ENCODE assay signal across 21 cellular contexts in genomic region chr10:84829121-84829520, GRCh38.
"Had no signal": no experiment of that assay in that cellular context is flagged by ENCODE, and none has a peak within 500 bp of the region (broad histone marks: within the 10 kb centered on the region; RNA-seq: fewer than 3 reads in every experiment).

No MANE protein-coding gene starts in this region.

- DNase-seq: activated CD4-positive, alpha-beta T cell treated with anti-CD3 and anti-CD28 coated beads for 48 hours; activated CD4-positive, alpha-beta T cell treated with anti-CD3 and anti-CD28 coated beads, Interleukin-2, amount 50 U/mL, for 4 hours; activated CD4-positive, CD25-positive, alpha-beta regulatory T cell treated with anti-CD3 and anti-CD28 coated beads, Interleukin-2, amount 50 U/mL, for 72 hours; activated CD8-positive, alpha-beta memory T cell treated with anti-CD3 and anti-CD28 coated beads, Interleukin-2, amount 50 U/mL, for 48 hours; activated CD8-positive, alpha-beta T cell treated with anti-CD3 and anti-CD28 coated beads, Interleukin-2, amount 10 ng/mL, durations not matched to agents 7 days and 5 days; activated naive CD4-positive, alpha-beta T cell treated with anti-CD3 and anti-CD28 coated beads, Interleukin-2, amount 50 U/mL, for 16 hours; activated naive CD8-positive, alpha-beta T cell treated with anti-CD3 and anti-CD28 coated beads, Interleukin-2, amount 10 ng/mL, durations not matched to agents 7 days and 5 days; activated T-cell treated with anti-CD3 and anti-CD28 coated beads, Interleukin-2, amount 50 U/mL, for 1 hour; aorta; MM.1S; NCI-H1105; NCI-H1694; NCI-H2029 treated with DMSO at 0.1 percent for 48 hours; NCI-H345; NCI-H510A; NCI-H526 treated with DMSO at 0.1 percent for 48 hours; Peyer's patch; SHP77; T-helper 17 cell; T-helper 9 cell had no signal

- H3K27ac ChIP-seq: KMS-11, Peyer's patch had no signal

- H3K36me3 ChIP-seq: Peyer's patch had no signal

- H3K9ac ChIP-seq: KMS-11 had no signal

- H3K4me2 ChIP-seq: KMS-11 had no signal

- H3K9me3 ChIP-seq: Peyer's patch had no signal

- H3K4me1 ChIP-seq: Peyer's patch had no signal

- H3K27me3 ChIP-seq: Peyer's patch had no signal

- H3K4me3 ChIP-seq: Peyer's patch had no signal
